8 cellular contexts compared by ENCODE assay signal in the genomic region with DNA sequence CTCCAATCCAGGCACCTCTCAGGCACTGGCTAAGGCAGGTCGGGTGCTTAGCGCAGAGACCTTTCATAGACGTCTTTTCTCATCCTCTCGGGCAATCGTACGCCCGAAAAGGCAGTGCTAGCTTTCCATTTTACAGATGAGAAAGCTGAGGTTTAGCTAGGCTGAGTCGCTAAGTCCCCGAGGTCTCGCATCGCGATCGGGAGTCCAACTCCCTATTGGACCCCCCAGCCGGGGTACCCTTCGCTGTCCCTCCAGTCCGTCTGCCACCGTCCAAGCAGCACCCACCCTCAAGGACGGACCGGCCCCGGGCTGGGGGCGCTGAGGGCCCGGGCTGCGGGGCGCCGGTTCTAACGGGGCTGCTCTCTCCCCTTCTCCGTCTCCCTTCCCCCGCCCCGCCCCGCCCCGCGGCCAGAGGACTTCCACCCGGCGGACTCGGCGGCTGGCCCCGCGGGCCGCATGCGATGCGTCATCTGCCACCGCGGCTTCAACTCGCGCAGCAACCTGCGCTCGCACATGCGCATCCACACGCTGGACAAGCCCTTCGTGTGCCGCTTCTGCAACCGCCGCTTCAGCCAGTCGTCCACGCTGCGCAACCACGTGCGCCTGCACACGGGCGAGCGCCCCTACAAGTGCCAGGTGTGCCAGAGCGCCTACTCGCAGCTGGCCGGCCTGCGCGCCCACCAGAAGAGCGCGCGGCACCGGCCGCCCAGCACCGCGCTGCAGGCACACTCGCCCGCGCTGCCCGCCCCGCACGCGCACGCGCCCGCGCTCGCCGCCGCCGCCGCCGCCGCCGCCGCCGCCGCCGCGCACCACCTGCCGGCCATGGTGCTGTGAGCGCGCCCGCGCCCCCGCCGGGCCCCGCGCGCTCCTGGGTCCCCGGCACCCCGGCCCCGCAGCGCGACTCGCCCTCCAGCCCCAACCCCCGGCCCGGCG. TPM values are rescaled to one million over a fixed set of nuclear protein-coding genes. Genes with fewer than 3 reads are reported as not detected.
A peak's percentile ranks its signal among the peaks of the same experiment; 100 is the strongest.
DNase-seq lines count a peak whose midpoint lies in the region; ATAC-seq and TF ChIP-seq lines count a peak whose summit lies in the region.

No MANE protein-coding gene starts in this region.

- POLR2A ChIA-PET in activated CD4-positive, alpha-beta T cell treated with anti-CD3 and anti-CD28 coated beads for 36 hours (lab: Charles Lee), result interaction anchor here (1.0 kb wide), 1 partner anchor 12 kb away, joined by 3 read pairs; the partner anchor contains the start of gene EXOSC2

- H3K9me3 ChIP-seq in liver (ENCODE audit: control insufficient read depth in 4 of 4, low read length in 3 of 4), result peaks cover 0 to 6% (median under 1%) of the 10 kb centered on the region in 4 donors

- TF ChIP-seq RAD21 in liver (IDR thresholded peaks at IDR 0.05), result no peak

- ATAC-seq in activated CD4-positive, alpha-beta T cell treated with anti-CD3 and anti-CD28 coated beads for 36 hours, result peak; percentile 67
- ATAC-seq in GM18870 (IDR thresholded peaks at IDR 0.05; ENCODE audit: unreplicated experiment), result no peak

- H3K27me3 ChIP-seq in liver (ENCODE audit: control insufficient read depth in 4 of 4, insufficient read depth in 4 of 4, low read length in 3 of 4), result no peaks in the 10 kb centered on the region

- no peaks in the 10 kb centered on the region for H3K36me3 Mint-ChIP-seq in activated CD4-positive, alpha-beta T cell treated with anti-CD3 and anti-CD28 coated beads for 36 hours (ENCODE audit: low read depth)

- DNase-seq in AML-193 (lab: John Stamatoyannopoulos, UW) (peak; percentile 75 to 79), GM20000 (ENCODE audit: low spot score) (peak; percentile 87), NCI-H345 (lab: John Stamatoyannopoulos, UW) (peak; percentile 71), dedifferentiated amniotic fluid mesenchymal stem cell (ENCODE audit: extremely low spot score) (peak; percentile 59)
- DNase-seq in activated CD4-positive, alpha-beta T cell treated with anti-CD3 and anti-CD28 coated beads for 36 hours, result peak; percentile 79
- DNase-seq in stimulated activated CD4-positive, alpha-beta T cell treated with anti-CD3 and anti-CD28 coated beads, Interleukin-4, amount 100 ng/mL, for 4 hours, result peak; percentile 58 to 64

- no peak overlapping the region for H3K9ac ChIP-seq in liver (ENCODE audit: low read depth in 1 of 2, low read length in 2 of 2)

- H3K27ac Mint-ChIP-seq in activated CD4-positive, alpha-beta T cell treated with anti-CD3 and anti-CD28 coated beads for 36 hours, result no peak overlapping the region

- H3K27ac ChIP-seq in liver (ENCODE audit: low read depth in 1 of 2, low read length in 2 of 2), result peak overlapping the region in 1 of 2 donors; percentile 61

- CTCF ChIA-PET in activated CD4-positive, alpha-beta T cell treated with anti-CD3 and anti-CD28 coated beads for 36 hours (lab: Charles Lee), result interaction anchor here (0.7 to 2.3 kb wide), 5 partner anchors 12 to 335 kb away, joined by 3 to 26 read pairs (median 3); partner anchors contain the start of gene EXOSC2

- H3K4me3 Mint-ChIP-seq in activated CD4-positive, alpha-beta T cell treated with anti-CD3 and anti-CD28 coated beads for 36 hours, result peak overlapping the region; percentile 81

- 3% methylated on average over 116 of the region's 116 CpGs for WGBS in liver

- no peaks in the 10 kb centered on the region for H3K36me3 ChIP-seq in liver (ENCODE audit: control insufficient read depth in 4 of 4, insufficient read depth in 3 of 4, low read depth in 1 of 4, low read length in 3 of 4)

- H3K27me3 Mint-ChIP-seq in activated CD4-positive, alpha-beta T cell treated with anti-CD3 and anti-CD28 coated beads for 36 hours, result peaks cover 4% of the 10 kb centered on the region

- intact Hi-C loops in activated CD4-positive, alpha-beta T cell treated with anti-CD3 and anti-CD28 coated beads for 36 hours (cut with DNase I, micrococcal nuclease), result loop anchor here in 1 of 2 experiments (1.0 to 5.0 kb wide), 2 partner anchors 102 to 574 kb away; partner anchors contain the start of gene FUBP3

- peak overlapping the region in 2 of 3 donors; percentile 58 to 76 for H3K4me3 ChIP-seq in liver (ENCODE audit: low read depth in 1 of 3, low read length in 3 of 3)

- no peak for TF ChIP-seq CTCF in GM20000 (IDR thresholded peaks at IDR 0.05; ENCODE audit: extremely low read depth, missing control alignments)
- TF ChIP-seq CTCF in liver (IDR thresholded peaks at IDR 0.05; ENCODE audit: low read depth, low read length, missing input control), result no peak

- H3K4me1 Mint-ChIP-seq in activated CD4-positive, alpha-beta T cell treated with anti-CD3 and anti-CD28 coated beads for 36 hours, result peaks cover 2% of the 10 kb centered on the region

- peaks cover 3% of the 10 kb centered on the region for H3K9me3 Mint-ChIP-seq in activated CD4-positive, alpha-beta T cell treated with anti-CD3 and anti-CD28 coated beads for 36 hours (ENCODE audit: low read depth)

- peaks cover 9 to 24% (median 17%) of the 10 kb centered on the region in 4 donors for H3K4me1 ChIP-seq in liver (ENCODE audit: control insufficient read depth in 4 of 4, insufficient read depth in 4 of 4, low read length in 3 of 4)

TF ChIP-seq in liver, 16 proteins besides CTCF, POLR2A, EP300 and RAD21:
- TF ChIP-seq FOXA2 (IDR thresholded peaks at IDR 0.05) (no peak), JUND (IDR thresholded peaks at IDR 0.05) (peak in 1 of 2 donors; percentile 38), HNF4A (conservative IDR thresholded peaks at IDR 0.05) (no peak), GABPA (IDR thresholded peaks at IDR 0.05 in 1 of 2, conservative IDR thresholded peaks at IDR 0.05 in 1 of 2) (no peak), SP1 (IDR thresholded peaks at IDR 0.05) (peak; percentile 22), YY1 (IDR thresholded peaks at IDR 0.05) (no peak), HNF4G (IDR thresholded peaks at IDR 0.05) (no peak), TAF1 (conservative IDR thresholded peaks at IDR 0.05) (no peak), REST (IDR thresholded peaks at IDR 0.05) (no peak), EGR1 (IDR thresholded peaks at IDR 0.05; ENCODE audit: low read depth in 2 of 2) (no peak), RXRA (IDR thresholded peaks at IDR 0.05) (no peak), FOXA1 (IDR thresholded peaks at IDR 0.05) (no peak), NR2F2 (IDR thresholded peaks at IDR 0.05) (no peak)
- TF ChIP-seq, protein P1, sequence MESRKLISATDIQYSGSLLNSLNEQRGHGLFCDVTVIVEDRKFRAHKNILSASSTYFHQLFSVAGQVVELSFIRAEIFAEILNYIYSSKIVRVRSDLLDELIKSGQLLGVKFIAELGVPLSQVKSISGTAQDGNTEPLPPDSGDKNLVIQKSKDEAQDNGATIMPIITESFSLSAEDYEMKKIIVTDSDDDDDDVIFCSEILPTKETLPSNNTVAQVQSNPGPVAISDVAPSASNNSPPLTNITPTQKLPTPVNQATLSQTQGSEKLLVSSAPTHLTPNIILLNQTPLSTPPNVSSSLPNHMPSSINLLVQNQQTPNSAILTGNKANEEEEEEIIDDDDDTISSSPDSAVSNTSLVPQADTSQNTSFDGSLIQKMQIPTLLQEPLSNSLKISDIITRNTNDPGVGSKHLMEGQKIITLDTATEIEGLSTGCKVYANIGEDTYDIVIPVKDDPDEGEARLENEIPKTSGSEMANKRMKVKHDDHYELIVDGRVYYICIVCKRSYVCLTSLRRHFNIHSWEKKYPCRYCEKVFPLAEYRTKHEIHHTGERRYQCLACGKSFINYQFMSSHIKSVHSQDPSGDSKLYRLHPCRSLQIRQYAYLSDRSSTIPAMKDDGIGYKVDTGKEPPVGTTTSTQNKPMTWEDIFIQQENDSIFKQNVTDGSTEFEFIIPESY (IDR thresholded peaks at IDR 0.05), result no peak
- TF ChIP-seq, protein P2, sequence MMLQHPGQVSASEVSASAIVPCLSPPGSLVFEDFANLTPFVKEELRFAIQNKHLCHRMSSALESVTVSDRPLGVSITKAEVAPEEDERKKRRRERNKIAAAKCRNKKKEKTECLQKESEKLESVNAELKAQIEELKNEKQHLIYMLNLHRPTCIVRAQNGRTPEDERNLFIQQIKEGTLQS (IDR thresholded peaks at IDR 0.05), result no peak
- TF ChIP-seq, protein P3, sequence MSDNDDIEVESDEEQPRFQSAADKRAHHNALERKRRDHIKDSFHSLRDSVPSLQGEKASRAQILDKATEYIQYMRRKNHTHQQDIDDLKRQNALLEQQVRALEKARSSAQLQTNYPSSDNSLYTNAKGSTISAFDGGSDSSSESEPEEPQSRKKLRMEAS (IDR thresholded peaks at IDR 0.05), result no peak

RNA-seq across cellular contexts. Expression of gene EXOSC2, which starts 12.5 kb away (rescaled TPM):
- 10 to 100 TPM; 67.9 to 86.0 TPM for total RNA-seq in activated CD4-positive, alpha-beta T cell treated with anti-CD3 and anti-CD28 coated beads for 36 hours
- total RNA-seq in liver, result 10 to 100 TPM; 16.6 to 21.2 TPM
- 1 to 10 TPM; 7.6 to 9.5 TPM for polyA plus RNA-seq in liver

RNA-seq across cellular contexts. Expression of gene PRDM12, which starts 16.7 kb away (rescaled TPM):
- total RNA-seq in activated CD4-positive, alpha-beta T cell treated with anti-CD3 and anti-CD28 coated beads for 36 hours, result under 1 TPM in 1 of 2 experiments, not detected in 1; 0.09 TPM
- not detected for total RNA-seq in liver
- polyA plus RNA-seq in liver, result under 1 TPM in 1 of 2 donors, not detected in 1; 0.02 TPM
